In the genomic region with DNA sequence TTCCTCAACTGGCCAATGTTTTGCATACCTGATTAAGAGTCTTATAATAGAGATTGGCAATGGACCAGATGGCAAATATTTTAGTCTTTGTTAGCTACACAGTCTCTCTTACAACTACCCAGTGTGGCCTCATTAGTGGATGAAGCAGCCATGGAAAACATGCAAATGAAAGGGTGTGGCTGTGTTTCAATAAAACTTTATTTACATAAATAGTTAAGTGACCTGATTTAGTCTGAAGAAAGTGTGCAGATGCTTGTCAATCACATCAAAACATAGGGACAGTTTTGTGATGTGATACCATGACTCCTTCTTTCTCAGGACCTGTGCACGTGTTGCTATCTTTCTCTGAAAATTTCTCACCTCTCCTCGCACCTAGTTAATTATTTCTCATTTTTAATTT, we compare ENCODE assay signal across 12 cellular contexts.
A peak's percentile ranks its signal among the peaks of the same experiment; 100 is the strongest.
DNase-seq lines count a peak whose midpoint lies in the region; TF ChIP-seq lines count a peak whose summit lies in the region.
"Had no signal": no experiment of that assay in that cellular context is flagged by ENCODE, and none has a peak within 500 bp of the region (broad histone marks: within the 10 kb centered on the region; RNA-seq: fewer than 3 reads in every experiment).

No MANE protein-coding gene starts in this region.

- no peaks in the 10 kb centered on the region for H3K27me3 ChIP-seq in H9 (ENCODE audit: insufficient read depth, low read length)
- H3K27me3 ChIP-seq: BLaER1 treated with 17β-estradiol and CSF1 and Interleukin-3, amounts not matched to agents 10 nM and 100 nM had no signal

- H3K79me2 ChIP-seq in H9 (ENCODE audit: insufficient read depth, low read length) = no peaks in the 10 kb centered on the region

- H3K56ac ChIP-seq in H9 (ENCODE audit: insufficient read length, low read depth, low read length) = no peak overlapping the region

- no peak overlapping the region for H2BK20ac ChIP-seq in H9 (ENCODE audit: low read depth, low read length, poor library complexity, severe bottlenecking)

- H4K91ac ChIP-seq in H9 (ENCODE audit: insufficient read length, low read depth, low read length) = no peak overlapping the region

- no peak overlapping the region for H2BK12ac ChIP-seq in H9 (ENCODE audit: insufficient read length, low read depth, low read length)

- H3K36me3 Mint-ChIP-seq in H9 (ENCODE audit: insufficient read depth in 1 of 3, low read depth in 3 of 3) = peaks cover 7 to 17% (median 13%) of the 10 kb centered on the region in 3 experiments
- H3K36me3 Mint-ChIP-seq: CD8-positive, alpha-beta T cell had no signal

- no peak overlapping the region for H3K27ac ChIP-seq in H9 (ENCODE audit: insufficient read length, low read depth, low read length)
- H3K27ac ChIP-seq: BLaER1 treated with 17β-estradiol and CSF1 and Interleukin-3, amounts not matched to agents 10 nM and 100 nM had no signal

- H4K20me1 ChIP-seq in H9 (ENCODE audit: control insufficient read depth, insufficient read depth, insufficient read length) = no peaks in the 10 kb centered on the region
- H4K20me1 ChIP-seq: BLaER1 treated with 17β-estradiol and CSF1 and Interleukin-3, amounts not matched to agents 10 nM and 100 nM had no signal

- H3T11ph ChIP-seq in H9 (ENCODE audit: low read length) = no peak overlapping the region

- H3K27me3 Mint-ChIP-seq in H9 (ENCODE audit: low read depth) = no peaks in the 10 kb centered on the region
- H3K27me3 Mint-ChIP-seq: B cell had no signal

- no peak overlapping the region for H3K4me2 ChIP-seq in H9 (ENCODE audit: insufficient read depth, insufficient read length, low read length)
- H3K4me2 ChIP-seq: BLaER1 treated with 17β-estradiol and CSF1 and Interleukin-3, amounts not matched to agents 10 nM and 100 nM had no signal

- H3K23me2 ChIP-seq in H9 (ENCODE audit: insufficient read length, low read depth, low read length, poor library complexity, severe bottlenecking) = no peaks in the 10 kb centered on the region

- H3K27ac Mint-ChIP-seq in H9 = peak overlapping the region in 2 of 3 experiments; percentile 2 to 40; a peak in 3 of 7 replicates
- H3K27ac Mint-ChIP-seq: B cell; CD8-positive, alpha-beta T cell had no signal

- H2AK5ac ChIP-seq in H9 (ENCODE audit: insufficient read length, low read length) = no peak overlapping the region

- no peak overlapping the region for H3K4ac ChIP-seq in H9 (ENCODE audit: low read depth, low read length)

- no peak overlapping the region for H4K8ac ChIP-seq in H9 (replicated peaks; ENCODE audit: insufficient read length, low read depth, low read length)

- H3K18ac ChIP-seq in H9 (ENCODE audit: insufficient read length, low read depth, low read length) = no peak overlapping the region

- H2BK5ac ChIP-seq in H9 (ENCODE audit: insufficient read length, low read length) = no peak overlapping the region

- no peaks in the 10 kb centered on the region for H3K9me3 ChIP-seq in H9 (ENCODE audit: control insufficient read depth, low read depth, low read length)

- no peaks in the 10 kb centered on the region for H3K79me1 ChIP-seq in H9 (ENCODE audit: insufficient read depth, low read depth, low read length, poor library complexity, severe bottlenecking)

- no peak overlapping the region for H4K5ac ChIP-seq in H9 (ENCODE audit: insufficient read length, low read depth, low read length)

- no peaks in the 10 kb centered on the region for H3K4me1 ChIP-seq in H9 (ENCODE audit: insufficient read depth, low read length)
- H3K4me1 ChIP-seq: BLaER1 treated with 17β-estradiol and CSF1 and Interleukin-3, amounts not matched to agents 10 nM and 100 nM had no signal

- H2AFZ ChIP-seq in H9 (ENCODE audit: low read length) = no peak overlapping the region

- H3K9me3 Mint-ChIP-seq in H9 = peaks cover 16 to 17% of the 10 kb centered on the region in 2 experiments; a peak in 4 of 5 replicates

- H3K14ac ChIP-seq in H9 (ENCODE audit: insufficient read depth, low read length) = no peak overlapping the region

- no peak overlapping the region for H3K4me3 Mint-ChIP-seq in H9
- H3K4me3 Mint-ChIP-seq: B cell; CD8-positive, alpha-beta T cell had no signal

- TF ChIP-seq CTCF in H9 (conservative IDR thresholded peaks at IDR 0.05) = no peak

- WGBS in H9 (ENCODE audit: extremely low coverage, insufficient read length, low lambda C conversion rate) = no CpG with 5 or more reads among the region's 2 CpGs

- H3K23ac ChIP-seq in H9 (ENCODE audit: insufficient read length, low read depth, low read length) = no peak overlapping the region

- no peak overlapping the region for H2BK120ac ChIP-seq in H9 (ENCODE audit: low read depth, low read length, poor library complexity, severe bottlenecking)

- DNase-seq in NCI-H510A treated with DMSO at 0.1 percent for 48 hours (lab: John Stamatoyannopoulos, UW) (peak; percentile 9), NCI-H510A (lab: John Stamatoyannopoulos, UW) (no peak), H9 (no peak), NCI-H2029 treated with DMSO at 0.1 percent for 48 hours (lab: John Stamatoyannopoulos, UW) (peak; percentile 20), dermis blood vessel endothelial cell (no peak), GM19240 (ENCODE audit: insufficient read length, low spot score) (no peak)
- DNase-seq: Calu3; CD8-positive, alpha-beta T cell; GOT3; H7 had no signal

- H3K4me1 Mint-ChIP-seq in H9 = peaks cover 10 to 13% of the 10 kb centered on the region in 2 experiments
- H3K4me1 Mint-ChIP-seq: B cell had no signal

- H3K9ac ChIP-seq in H9 (ENCODE audit: extremely low read depth, insufficient read length, low read length) = no peak overlapping the region
- H3K9ac ChIP-seq: BLaER1 treated with 17β-estradiol and CSF1 and Interleukin-3, amounts not matched to agents 10 nM and 100 nM had no signal

- H2BK15ac ChIP-seq in H9 (ENCODE audit: low read depth, low read length) = no peak overlapping the region

Comparison
In these comparisons a context has a peak if more than half of its experiments do, and no peak if none do; other contexts are left out.
1. DNase-seq: peak in NCI-H510A treated with DMSO at 0.1 percent for 48 hours (single experiment) and NCI-H2029 treated with DMSO at 0.1 percent for 48 hours (single experiment); none in NCI-H510A (single experiment), H9 (single experiment), dermis blood vessel endothelial cell (single experiment) and GM19240 (single experiment).